21 cellular contexts compared by ENCODE assay signal in the genomic region with DNA sequence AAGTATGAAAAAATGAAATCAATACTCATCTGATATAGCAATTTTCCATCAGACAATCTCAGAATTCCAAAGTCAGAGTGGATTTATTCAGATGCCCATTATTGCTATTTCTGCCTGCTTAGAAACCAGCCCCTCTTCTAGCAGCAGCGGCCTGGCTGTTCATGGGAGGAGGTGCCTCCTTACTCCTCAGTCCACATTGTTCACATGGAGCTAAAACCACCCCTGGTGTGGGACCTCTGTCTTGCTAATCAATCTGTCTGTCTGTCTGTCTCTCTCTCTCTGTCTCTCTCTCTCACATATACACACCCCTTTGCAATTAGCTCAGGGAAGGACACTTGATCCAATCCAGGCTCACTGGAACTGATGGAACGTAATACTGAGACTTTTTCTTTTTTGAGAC.
"Had no signal": no experiment of that assay in that cellular context is flagged by ENCODE, and none has a peak within 500 bp of the region (broad histone marks: within the 10 kb centered on the region; RNA-seq: fewer than 3 reads in every experiment).

No MANE protein-coding gene starts in this region.

- H3K79me2 ChIP-seq: hepatocyte had no signal

- H3K4me1 Mint-ChIP-seq: naive B cell had no signal

- DNase-seq: activated CD4-positive, alpha-beta memory T cell treated with anti-CD3 and anti-CD28 coated beads for 36 hours; activated CD4-positive, alpha-beta T cell treated with anti-CD3 and anti-CD28 coated beads for 4 hours; activated CD4-positive, CD25-positive, alpha-beta regulatory T cell; activated effector memory CD4-positive, alpha-beta T cell treated with Interleukin-2 at 50 U/mL for 16 hours; activated naive CD4-positive, alpha-beta T cell treated with anti-CD3 and anti-CD28 coated beads for 36 hours; activated T-cell treated with anti-CD3 and anti-CD28 coated beads, Interleukin-2, amount 50 U/mL, for 72 hours; amygdala; dermis blood vessel endothelial cell; effector memory CD4-positive, alpha-beta T cell; glutamatergic neuron; naive B cell; retina; stimulated activated CD4-positive, alpha-beta T cell treated with anti-CD3 and anti-CD28 coated beads, Interleukin-4, amount 100 ng/mL, for 1 hour; stimulated activated naive CD4-positive, alpha-beta T cell; T1000; upper lobe of right lung had no signal

- H3K36me3 Mint-ChIP-seq: activated CD4-positive, alpha-beta memory T cell treated with anti-CD3 and anti-CD28 coated beads for 36 hours; naive B cell had no signal

- H3K4me2 ChIP-seq: hepatocyte had no signal

- H3K9me3 ChIP-seq: esophagus muscularis mucosa, thyroid gland, upper lobe of right lung had no signal

- H3K36me3 ChIP-seq: esophagus muscularis mucosa, thyroid gland, upper lobe of right lung had no signal

- H3K27me3 ChIP-seq: esophagus muscularis mucosa, hepatocyte, thyroid gland, upper lobe of right lung had no signal

- ATAC-seq: activated T-cell treated with anti-CD3 and anti-CD28 coated beads, Interleukin-2, amount 50 U/mL, for 72 hours; upper lobe of right lung had no signal

- H2AFZ ChIP-seq: hepatocyte had no signal

- H3K4me3 Mint-ChIP-seq: activated CD4-positive, alpha-beta memory T cell treated with anti-CD3 and anti-CD28 coated beads for 36 hours; activated naive CD4-positive, alpha-beta T cell treated with anti-CD3 and anti-CD28 coated beads for 36 hours; activated T-cell treated with anti-CD3 and anti-CD28 coated beads, Interleukin-2, amount 50 U/mL, for 72 hours; naive B cell; neural crest cell; T-helper 1 cell treated with Interleukin-12 subunit alpha and Interleukin-12 subunit beta and Interleukin-4 antibody, amounts not matched to agents 30 μg/mL and 1 μg/mL, for 36 hours had no signal

- H3K4me1 ChIP-seq: upper lobe of right lung had no signal

- H3K9me3 Mint-ChIP-seq: activated CD4-positive, alpha-beta memory T cell treated with anti-CD3 and anti-CD28 coated beads for 36 hours; activated naive CD4-positive, alpha-beta T cell treated with anti-CD3 and anti-CD28 coated beads for 36 hours; activated T-cell treated with anti-CD3 and anti-CD28 coated beads, Interleukin-2, amount 50 U/mL, for 72 hours; naive B cell; neural crest cell; T-helper 1 cell treated with Interleukin-12 subunit alpha and Interleukin-12 subunit beta and Interleukin-4 antibody, amounts not matched to agents 30 μg/mL and 1 μg/mL, for 36 hours had no signal

- H3K27ac Mint-ChIP-seq: activated CD4-positive, alpha-beta memory T cell treated with anti-CD3 and anti-CD28 coated beads for 36 hours; activated naive CD4-positive, alpha-beta T cell treated with anti-CD3 and anti-CD28 coated beads for 36 hours; activated T-cell treated with anti-CD3 and anti-CD28 coated beads, Interleukin-2, amount 50 U/mL, for 72 hours; T-helper 1 cell treated with Interleukin-12 subunit alpha and Interleukin-12 subunit beta and Interleukin-4 antibody, amounts not matched to agents 30 μg/mL and 1 μg/mL, for 36 hours had no signal

- H3K27ac ChIP-seq: esophagus muscularis mucosa, hepatocyte, thyroid gland, upper lobe of right lung had no signal

- H3K4me3 ChIP-seq: esophagus muscularis mucosa, hepatocyte, thyroid gland, upper lobe of right lung had no signal
